8 cellular contexts compared by ENCODE assay signal in genomic region chr1:44714944-44715571, GRCh38. TPM values are rescaled to one million over a fixed set of nuclear protein-coding genes. Genes with fewer than 3 reads are reported as not detected.
DNase-seq lines count a peak whose midpoint lies in the region; ATAC-seq, FAIRE-seq and TF ChIP-seq lines count a peak whose summit lies in the region.

No MANE protein-coding gene starts in this region.

- no peak for DNase-seq in GM12891 (ENCODE audit: insufficient read length, low spot score)
- DNase-seq in M059J (ENCODE audit: low read depth) = peak; percentile 68
- DNase-seq in activated effector memory CD4-positive, alpha-beta T cell treated with Interleukin-2 at 50 U/mL for 16 hours = peak; percentile 49
- DNase-seq in foreskin keratinocyte = peak; percentile 43 to 62
- DNase-seq in osteoblast (ENCODE audit: insufficient read length, low spot score, missing footprints) = peak; percentile 94

- no peak overlapping the region for H3K27ac ChIP-seq in foreskin keratinocyte
- no peak overlapping the region for H3K27ac ChIP-seq in osteoblast (ENCODE audit: low read depth, low read length)

- H4K20me1 ChIP-seq in osteoblast (ENCODE audit: insufficient read depth, low read length) = no peaks in the 10 kb centered on the region

- no peaks in the 10 kb centered on the region for H3K36me3 ChIP-seq in osteoblast (ENCODE audit: insufficient read depth, low read length)

- FAIRE-seq in A204.1 (lab: Jason Lieb, UNC) (peak; percentile 87), GM12891 (lab: Jason Lieb, UNC) (peak; percentile 99)

- TF ChIP-seq CTCF in foreskin keratinocyte (conservative IDR thresholded peaks at IDR 0.05) = peak; percentile 90
- TF ChIP-seq CTCF in osteoblast (IDR thresholded peaks at IDR 0.05; ENCODE audit: extremely low read depth, low read depth, low read length) = peak; percentile 94

- H2AFZ ChIP-seq in osteoblast (ENCODE audit: low read length) = peak overlapping the region; percentile 44

- peak; percentile 67 for ATAC-seq in foreskin keratinocyte
- no peak for ATAC-seq in GM18520 (IDR thresholded peaks at IDR 0.05; ENCODE audit: unreplicated experiment)

- H3K79me2 ChIP-seq in osteoblast (ENCODE audit: insufficient read depth, low read length) = no peaks in the 10 kb centered on the region

- H3K4me3 ChIP-seq in osteoblast (ENCODE audit: insufficient read depth, low read length) = no peak overlapping the region

- TF ChIP-seq POLR2A in GM12891 (IDR thresholded peaks at IDR 0.05; ENCODE audit: low read depth, low read length) (no peak), Raji (IDR thresholded peaks at IDR 0.05; ENCODE audit: insufficient read depth, low read depth, low read length) (peak; percentile 52; the same call in 1 of the 2 replicates)

- peak overlapping the region; percentile 34 for H3K4me2 ChIP-seq in osteoblast (ENCODE audit: insufficient read depth, low read length)

- H3K4me1 ChIP-seq in foreskin keratinocyte (peaks cover 3% of the 10 kb centered on the region), osteoblast (ENCODE audit: insufficient read depth, low read length) (no peaks in the 10 kb centered on the region)

- H3K9me3 ChIP-seq in osteoblast (ENCODE audit: low read depth, low read length) = no peaks in the 10 kb centered on the region

- no peaks in the 10 kb centered on the region for H3K27me3 ChIP-seq in foreskin keratinocyte
- peaks cover 15% of the 10 kb centered on the region for H3K27me3 ChIP-seq in osteoblast (ENCODE audit: insufficient read depth, low read length)

TF ChIP-seq in GM12891, 5 proteins besides CTCF, POLR2A, EP300 and RAD21:
- peak; percentile 40; the same call in 1 of the 2 replicates for TF ChIP-seq SPI1 (IDR thresholded peaks at IDR 0.05; ENCODE audit: low read depth, low read length)
- TF ChIP-seq TAF1 (IDR thresholded peaks at IDR 0.05; ENCODE audit: low read depth, low read length) = no peak
- no peak for TF ChIP-seq POLR2AphosphoS5 (IDR thresholded peaks at IDR 0.05; ENCODE audit: low read depth, low read length)
- no peak for TF ChIP-seq POU2F2 (IDR thresholded peaks at IDR 0.05; ENCODE audit: low read depth, low read length)

RNA-seq across cellular contexts. Expression of gene RNU5D-1, which starts 15.9 kb away (rescaled TPM):
- polyA plus RNA-seq in GM12891 (2012; ENCODE audit: low read depth, missing spikeins) = not detected
- total RNA-seq in M059J (2014; rRNA removed; shearing (Covaris generic)) = not detected in 2 replicates
- not detected in 2 replicates for total RNA-seq in foreskin keratinocyte
- not detected in 2 replicates for polyA plus RNA-seq in foreskin keratinocyte
- not detected in 2 replicates for total RNA-seq in osteoblast

RNA-seq across cellular contexts. Expression of gene KIF2C, which starts 24.6 kb away (rescaled TPM):
- polyA plus RNA-seq in GM12891 (2012; ENCODE audit: low read depth, missing spikeins) = 36.3 TPM
- 86.9 and 127 TPM in 2 replicates for total RNA-seq in M059J (2014; rRNA removed; shearing (Covaris generic))
- 36.6 and 49.1 TPM in 2 replicates for total RNA-seq in foreskin keratinocyte
- polyA plus RNA-seq in foreskin keratinocyte = 25.7 and 36.2 TPM in 2 replicates
- 3.3 and 3.8 TPM in 2 replicates for total RNA-seq in osteoblast

RNA-seq across cellular contexts. Expression of gene ARMH1, which starts 40.5 kb away (rescaled TPM):
- polyA plus RNA-seq in GM12891 (2012; ENCODE audit: low read depth, missing spikeins) = 41.9 TPM
- total RNA-seq in M059J (2014; rRNA removed; shearing (Covaris generic)) = 0.37 and 2.8 TPM in 2 replicates
- total RNA-seq in foreskin keratinocyte = 0.18 TPM in 1 of 2 replicates, not detected in the other
- polyA plus RNA-seq in foreskin keratinocyte = 0.12 TPM in 1 of 2 replicates, not detected in the other
- total RNA-seq in osteoblast = 3.2 and 4.3 TPM in 2 replicates

RNA-seq across cellular contexts. Expression of gene TMEM53, which starts 40.8 kb away (rescaled TPM):
- polyA plus RNA-seq in GM12891 (2012; ENCODE audit: low read depth, missing spikeins) = 9.4 TPM
- total RNA-seq in M059J (2014; rRNA removed; shearing (Covaris generic)) = 12.7 and 17.0 TPM in 2 replicates
- total RNA-seq in foreskin keratinocyte (5.0 and 6.2 TPM in 2 replicates), osteoblast (6.9 and 7.7 TPM in 2 replicates)
- polyA plus RNA-seq in foreskin keratinocyte = 10.0 and 10.2 TPM in 2 replicates
